10 cellular contexts compared by ENCODE assay signal in the genomic region with DNA sequence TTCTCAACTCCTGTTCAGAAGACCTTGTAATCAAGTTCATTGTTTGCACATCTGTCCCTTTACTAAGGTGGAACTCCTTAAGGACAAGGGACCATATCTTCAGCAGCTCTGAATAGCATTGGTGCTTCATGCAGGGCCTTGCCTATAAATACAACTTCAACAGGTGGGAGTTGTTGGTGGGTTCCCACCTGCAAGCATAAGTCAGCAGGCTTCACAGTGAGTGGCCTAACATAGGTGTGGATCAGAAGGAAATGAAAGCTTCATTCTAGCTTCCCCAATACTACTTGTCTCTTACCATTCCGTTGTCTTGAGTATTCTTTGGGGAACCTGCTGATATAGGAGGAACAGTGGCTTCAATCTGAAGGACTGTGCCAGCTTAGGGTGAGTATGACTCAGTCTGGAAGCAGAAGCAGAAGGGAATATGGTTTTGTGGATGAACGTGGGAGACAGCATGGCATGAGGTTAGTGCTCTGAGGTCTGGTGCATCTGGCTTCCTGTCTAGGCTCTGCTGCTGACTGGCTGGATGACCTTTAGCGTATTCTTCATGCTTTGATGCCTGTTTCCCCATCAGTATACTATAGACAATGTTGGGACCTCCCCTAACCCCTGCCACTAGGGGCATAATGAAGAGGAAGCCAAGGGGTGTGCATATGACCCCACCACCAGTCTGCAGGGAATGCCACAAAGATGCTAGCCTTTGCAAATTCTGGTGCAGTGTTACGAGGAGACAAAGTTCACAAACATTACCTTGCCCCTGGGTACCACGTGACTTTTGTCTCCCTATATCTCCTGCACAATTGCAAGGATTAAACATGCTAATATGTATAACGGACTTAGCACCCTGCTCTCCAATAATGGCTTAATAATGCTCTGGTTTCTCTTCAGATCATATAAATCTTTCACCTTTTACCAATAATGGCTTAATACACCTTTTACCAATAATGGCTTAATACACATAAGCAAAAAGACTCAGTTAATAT.
A peak's percentile ranks its signal among the peaks of the same experiment; 100 is the strongest.
DNase-seq lines count a peak whose midpoint lies in the region; ATAC-seq and TF ChIP-seq lines count a peak whose summit lies in the region.
"Had no signal": no experiment of that assay in that cellular context is flagged by ENCODE, and none has a peak within 500 bp of the region (broad histone marks: within the 10 kb centered on the region; RNA-seq: fewer than 3 reads in every experiment).

No MANE protein-coding gene starts in this region.

- H2BK120ac ChIP-seq in mesendoderm (ENCODE audit: low read depth, low read length): no peak overlapping the region

- no peaks in the 10 kb centered on the region for H3K9me3 ChIP-seq in OCI-LY3 (ENCODE audit: insufficient read depth, low read length)

- H3K4me3 ChIP-seq in OCI-LY3 (ENCODE audit: low read length): peak overlapping the region; percentile 23; the same call in 1 of the 2 replicates
- H3K4me3 ChIP-seq in mesendoderm (ENCODE audit: low read length): no peak overlapping the region

- no CpG with 5 or more reads among the region's 6 CpGs for WGBS in mesendoderm (ENCODE audit: extremely low coverage, insufficient coverage, low lambda C conversion rate)

- H3K18ac ChIP-seq in mesendoderm (ENCODE audit: low read length): no peak overlapping the region

- ATAC-seq in HG02798 (IDR thresholded peaks at IDR 0.05; ENCODE audit: poor library complexity, unreplicated experiment) (peak; percentile 33), foreskin keratinocyte (no peak)

- no peaks in the 10 kb centered on the region for H3K79me1 ChIP-seq in mesendoderm (ENCODE audit: low read length)

- H3K27me3 ChIP-seq in OCI-LY3 (ENCODE audit: low read depth, low read length) (no peaks in the 10 kb centered on the region), mesendoderm (ENCODE audit: insufficient read depth, low read length, poor library complexity) (no peaks in the 10 kb centered on the region), foreskin keratinocyte (no peaks in the 10 kb centered on the region)

- H2AFZ ChIP-seq in OCI-LY3 (ENCODE audit: low read depth, low read length): peak overlapping the region; percentile 16; the same call in 1 of the 2 replicates

- H3K4me2 ChIP-seq in OCI-LY3 (ENCODE audit: low read length) (peak overlapping the region; percentile 60), mesendoderm (ENCODE audit: low read length) (no peak overlapping the region)

- H2AK5ac ChIP-seq in mesendoderm (ENCODE audit: low read length): no peak overlapping the region

- H3K4me1 ChIP-seq in OCI-LY3 (ENCODE audit: low read length) (peaks cover 98% of the 10 kb centered on the region), mesendoderm (ENCODE audit: control insufficient read depth, low read depth, low read length) (no peaks in the 10 kb centered on the region), foreskin keratinocyte (no peaks in the 10 kb centered on the region)

- TF ChIP-seq CTCF in OCI-LY3 (IDR thresholded peaks at IDR 0.05; ENCODE audit: low read depth, low read length): peak; percentile 47
- TF ChIP-seq CTCF in foreskin keratinocyte (conservative IDR thresholded peaks at IDR 0.05): no peak

- no peak overlapping the region for H2BK15ac ChIP-seq in mesendoderm (replicated peaks; ENCODE audit: low read depth)

- no peak overlapping the region for H3K4ac ChIP-seq in mesendoderm (ENCODE audit: low read depth, low read length)

- no peaks in the 10 kb centered on the region for H4K20me1 ChIP-seq in OCI-LY3 (ENCODE audit: insufficient read depth, low read length)

- H4K8ac ChIP-seq in mesendoderm (ENCODE audit: low read depth, low read length): no peak overlapping the region

- no peak overlapping the region for H4K5ac ChIP-seq in mesendoderm (ENCODE audit: low read length)

- DNase-seq in DMS 273 (lab: John Stamatoyannopoulos, UW; ENCODE audit: unreplicated experiment) (peak; percentile 4), DMS 273 treated with DMSO at 0.1 percent for 48 hours (lab: John Stamatoyannopoulos, UW) (no peak), mesendoderm (peak; percentile 10), foreskin keratinocyte (no peak), NCI-H1694 treated with DMSO at 0.1 percent for 48 hours (lab: John Stamatoyannopoulos, UW) (no peak), NCI-H69 (lab: John Stamatoyannopoulos, UW) (no peak)

- H3K27ac ChIP-seq in OCI-LY3 (ENCODE audit: low read length) (peak overlapping the region; percentile 93), mesendoderm (ENCODE audit: low read depth, low read length) (no peak overlapping the region), foreskin keratinocyte (no peak overlapping the region)
- H3K27ac ChIP-seq: 22Rv1, VCaP had no signal

- H3K36me3 ChIP-seq in OCI-LY3 (replicated peaks; ENCODE audit: low read depth, low read length) (no peaks in the 10 kb centered on the region), mesendoderm (ENCODE audit: control insufficient read depth, insufficient read depth, low read length) (no peaks in the 10 kb centered on the region)

- no peak overlapping the region for H3K23ac ChIP-seq in mesendoderm (ENCODE audit: low read length)

- H3K79me2 ChIP-seq in OCI-LY3 (ENCODE audit: low read length): no peaks in the 10 kb centered on the region
- H3K79me2 ChIP-seq in mesendoderm (ENCODE audit: control insufficient read depth, insufficient read depth, low read length): no peaks in the 10 kb centered on the region

- no peak overlapping the region for H3K56ac ChIP-seq in mesendoderm (ENCODE audit: low read length)

- H2BK5ac ChIP-seq in mesendoderm (ENCODE audit: low read length): no peak overlapping the region

- peak overlapping the region; percentile 69; the same call in 1 of the 2 replicates for H3K9ac ChIP-seq in OCI-LY3 (ENCODE audit: low read length)
- H3K9ac ChIP-seq in mesendoderm (ENCODE audit: low read length): no peak overlapping the region

Comparison
In these comparisons a context has a peak if more than half of its experiments do, and no peak if none do; other contexts are left out.
1. DNase-seq: peak in DMS 273 (single experiment) and mesendoderm (single experiment); none in DMS 273 treated with DMSO at 0.1 percent for 48 hours (single experiment), foreskin keratinocyte (0 of 2), NCI-H1694 treated with DMSO at 0.1 percent for 48 hours (single experiment) and NCI-H69 (single experiment).